Comparison of ENCODE assay signal across 25 cellular contexts in genomic region chr11:107408762-107409200, GRCh38. TPM values are rescaled to one million over a fixed set of nuclear protein-coding genes. Genes with fewer than 3 reads are reported as not detected.
DNase-seq lines count a peak whose midpoint lies in the region; ATAC-seq and TF ChIP-seq lines count a peak whose summit lies in the region.
"Had no signal": no experiment of that assay in that cellular context is flagged by ENCODE, and none has a peak within 500 bp of the region (broad histone marks: within the 10 kb centered on the region; RNA-seq: fewer than 3 reads in every experiment).

No MANE protein-coding gene starts in this region.

- TF ChIP-seq CTCF in VCaP (conservative IDR thresholded peaks at IDR 0.05): no peak

- DNase-seq in renal cortical epithelial cell (ENCODE audit: low read depth) (peak; percentile 50), NOMO-1 treated with dmso at 0.1 percent for 144 hours (lab: John Stamatoyannopoulos, UW; ENCODE audit: unreplicated experiment) (no peak), midbrain (lab: John Stamatoyannopoulos, UW) (no peak)
- DNase-seq: activated CD4-positive, alpha-beta T cell treated with anti-CD3 and anti-CD28 coated beads for 1 hour; activated gamma-delta T cell treated with Interleukin-2 at 50 U/mL for 16 hours; body of pancreas; cerebellar nuclear complex; H9; left lung; MV-4-11; naive thymus-derived CD4-positive, alpha-beta T cell; NCI-H146; NCI-H510A; nucleus accumbens; stimulated activated CD4-positive, alpha-beta T cell treated with anti-CD3 and anti-CD28 coated beads, Interleukin-2, amount 100 ng/mL, for 24 hours; substantia nigra; T-helper 1 cell; uterus had no signal

- ATAC-seq in GM18907 (IDR thresholded peaks at IDR 0.05; ENCODE audit: unreplicated experiment): peak; percentile 65
- ATAC-seq in HG03060 (IDR thresholded peaks at IDR 0.05; ENCODE audit: low read depth, unreplicated experiment): peak; percentile 52
- ATAC-seq in GM21717 (IDR thresholded peaks at IDR 0.05; ENCODE audit: unreplicated experiment): no peak
- ATAC-seq: body of pancreas; left lung; naive thymus-derived CD4-positive, alpha-beta T cell had no signal

- peak overlapping the region; percentile 29; the same call in 1 of the 2 replicates for H3K27ac ChIP-seq in VCaP
- H3K27ac ChIP-seq: body of pancreas, C4-2B, epithelial cell of prostate, left lung, SJSA1, uterus had no signal

RNA-seq across cellular contexts. Expression of gene CWF19L2, which starts 48.8 kb away (rescaled TPM):
- 6.1 and 19.2 TPM in 2 replicates for total RNA-seq in renal cortical epithelial cell
